ENCODE assay signal across 1 cellular context in genomic region chr18:78069784-78070664, GRCh38.
TF ChIP-seq lines count a peak whose summit lies in the region.

No MANE protein-coding gene starts in this region.

TF ChIP-seq in HepG2, 621 proteins besides CTCF, POLR2A, EP300 and RAD21 (continued from another document):
- TF ChIP-seq MLX (CRISPR knock-in tag; IDR thresholded peaks at IDR 0.05), result no peak
- TF ChIP-seq PHF5A (CRISPR knock-in tag; IDR thresholded peaks at IDR 0.05; ENCODE audit: low read depth, unreplicated experiment), result no peak
- TF ChIP-seq PHF21A (CRISPR knock-in tag; IDR thresholded peaks at IDR 0.05), result no peak
- TF ChIP-seq SMYD3 (CRISPR knock-in tag; IDR thresholded peaks at IDR 0.05), result no peak
